Comparison of ENCODE assay signal across 8 cellular contexts in genomic region chr11:123054301-123055065, GRCh38. TPM values are rescaled to one million over a fixed set of nuclear protein-coding genes. Genes with fewer than 3 reads are reported as not detected.
DNase-seq lines count a peak whose midpoint lies in the region; ATAC-seq and TF ChIP-seq lines count a peak whose summit lies in the region.

No MANE protein-coding gene starts in this region.

- H3K4me3 ChIP-seq in colonic mucosa, result no peak overlapping the region
- no peak overlapping the region for H3K4me3 ChIP-seq in lower lobe of right lung
- H3K4me3 ChIP-seq in aorta (ENCODE audit: low read length in 2 of 2), result no peak overlapping the region

- TF ChIP-seq CTCF in colonic mucosa (IDR thresholded peaks at IDR 0.05), result peak; percentile 62
- peak; percentile 69 for TF ChIP-seq CTCF in lower lobe of right lung (IDR thresholded peaks at IDR 0.05)

- ATAC-seq in GM18502 (IDR thresholded peaks at IDR 0.05; ENCODE audit: poor library complexity, unreplicated experiment) (peak; percentile 72), HG02798 (IDR thresholded peaks at IDR 0.05; ENCODE audit: poor library complexity, unreplicated experiment) (peak; percentile 76), lower lobe of right lung (peak; percentile 86 to 87), aorta (ENCODE audit: low FRiP score) (peak; percentile 90)

- intact Hi-C loops in colonic mucosa (cut with DNase I), result loop anchor here (10.0 kb wide), 1 partner anchor 170 kb away; the partner anchor contains the start of gene JHY
- intact Hi-C loops in lower lobe of right lung (cut with DNase I), result no loop called here
- intact Hi-C loops in aorta (cut with DNase I), result loop anchor here in 1 of 2 donors (10.0 kb wide), 1 partner anchor 190 kb away; no protein-coding TSS in a partner anchor

- DNase-seq in AG20443 (ENCODE audit: low spot score) (peak; percentile 79), NCI-H128 (lab: John Stamatoyannopoulos, UW; ENCODE audit: unreplicated experiment) (peak; percentile 58), SIG-M5 treated with dmso at 0.1 percent for 504 hours (lab: John Stamatoyannopoulos, UW; ENCODE audit: unreplicated experiment) (peak; percentile 88), colonic mucosa (no peak), lower lobe of right lung (no peak), aorta (no peak)

- peaks cover 16% of the 10 kb centered on the region for H3K36me3 ChIP-seq in colonic mucosa
- H3K36me3 ChIP-seq in lower lobe of right lung, result peaks cover 73% of the 10 kb centered on the region
- peaks cover 6 to 11% of the 10 kb centered on the region in 2 donors for H3K36me3 ChIP-seq in aorta (ENCODE audit: control insufficient read depth in 1 of 2, insufficient read depth in 2 of 2, low read length in 1 of 2)

- H3K27ac ChIP-seq in colonic mucosa (no peak overlapping the region), lower lobe of right lung (no peak overlapping the region), aorta (ENCODE audit: low read depth in 1 of 2, low read length in 2 of 2) (no peak overlapping the region)

- no peaks in the 10 kb centered on the region for H3K27me3 ChIP-seq in colonic mucosa
- H3K27me3 ChIP-seq in lower lobe of right lung (ENCODE audit: low read depth), result no peaks in the 10 kb centered on the region
- no peaks in the 10 kb centered on the region for H3K27me3 ChIP-seq in aorta (ENCODE audit: control insufficient read depth in 1 of 2, insufficient read depth in 2 of 2, low read length in 1 of 2)

- WGBS in aorta, 2 donors, result 20 to 23% methylated on average over 11 of the region's 11 CpGs

- H3K9me3 ChIP-seq in colonic mucosa (no peaks in the 10 kb centered on the region), lower lobe of right lung (no peaks in the 10 kb centered on the region), aorta (ENCODE audit: control insufficient read depth, low read length) (no peaks in the 10 kb centered on the region)

- no peak overlapping the region for H3K9ac ChIP-seq in colonic mucosa (ENCODE audit: low read depth in 2 of 2, low read length in 2 of 2)

- peaks cover 9% of the 10 kb centered on the region for H3K4me1 ChIP-seq in colonic mucosa
- H3K4me1 ChIP-seq in lower lobe of right lung, result peaks cover 53% of the 10 kb centered on the region
- no peaks in the 10 kb centered on the region for H3K4me1 ChIP-seq in aorta (ENCODE audit: control insufficient read depth in 1 of 2, insufficient read depth in 2 of 2, low read length in 2 of 2)

RNA-seq across cellular contexts. Expression of gene HSPA8, which starts 7.5 kb away (rescaled TPM):
- total RNA-seq in colonic mucosa, result 100 to 1,000 TPM; 565 to 901 TPM
- 1,001 TPM for total RNA-seq in lower lobe of right lung
- 100 to 1,000 TPM; 543 to 888 TPM for total RNA-seq in aorta
- polyA plus RNA-seq in aorta, result 100 to 1,000 TPM; 320 to 445 TPM

Comparison
In these comparisons a context has a peak if more than half of its experiments do, and no peak if none do; other contexts are left out.
1. DNase-seq: peak in AG20443 (single experiment), NCI-H128 (single experiment) and SIG-M5 treated with dmso at 0.1 percent for 504 hours (single experiment); none in colonic mucosa (single experiment), lower lobe of right lung (single experiment) and aorta (0 of 2).
2. Peak in every context shown above with its lines, with median percentiles within 50 percentile points of each other: ATAC-seq.